1 cellular context compared by ENCODE assay signal in genomic region chr4:48831532-48832015, GRCh38.
TF ChIP-seq lines count a peak whose summit lies in the region.

No MANE protein-coding gene starts in this region.

TF ChIP-seq in K562, 482 proteins besides CTCF, POLR2A, EP300 and RAD21:
- TF ChIP-seq ZNF41 (CRISPR knock-in tag; conservative IDR thresholded peaks at IDR 0.05): no peak
- 0 out of 2 replicates have a peak, but pooled peaks have one; percentile 6 for TF ChIP-seq TEAD4 (IDR thresholded peaks at IDR 0.05; ENCODE audit: low read length)
- no peak for TF ChIP-seq TEAD4 (CRISPR knock-in tag; IDR thresholded peaks at IDR 0.05; ENCODE audit: borderline replicate concordance)
- peak; percentile 8; the same call in 1 of the 2 replicates for TF ChIP-seq PML (IDR thresholded peaks at IDR 0.05; ENCODE audit: low read length)
- TF ChIP-seq BRD4 (IDR thresholded peaks at IDR 0.05): 0 out of 2 replicates have a peak, but pooled peaks have one; percentile 95
- 0 out of 2 replicates have a peak, but pooled peaks have one; percentile 69 for TF ChIP-seq E2F1 (CRISPR knock-in tag; IDR thresholded peaks at IDR 0.05)
- 0 out of 2 replicates have a peak, but pooled peaks have one; percentile 5 for TF ChIP-seq POLR2H (tag; IDR thresholded peaks at IDR 0.05; ENCODE audit: low read depth)
- peak; percentile 28; the same call in 1 of the 2 replicates for TF ChIP-seq ELF1 (tag; IDR thresholded peaks at IDR 0.05)
- TF ChIP-seq ID3 (CRISPR knock-in tag; IDR thresholded peaks at IDR 0.05): no peak
- 0 out of 2 replicates have a peak, but pooled peaks have one; percentile 6 for TF ChIP-seq ID3 (tag; IDR thresholded peaks at IDR 0.05)
- no peak for TF ChIP-seq HNRNPUL1 (IDR thresholded peaks at IDR 0.05; ENCODE audit: low read length)
- TF ChIP-seq ARID4B (CRISPR knock-in tag; IDR thresholded peaks at IDR 0.05): 0 out of 2 replicates have a peak, but pooled peaks have one; percentile 1
- peak; percentile 2; the same call in 1 of the 2 replicates for TF ChIP-seq ZNF431 (CRISPR knock-in tag; IDR thresholded peaks at IDR 0.05)
- TF ChIP-seq U2AF1 (optimal IDR thresholded peaks at IDR 0.05; ENCODE audit: low read depth, low read length): no peak
- TF ChIP-seq HDGF (IDR thresholded peaks at IDR 0.05): 0 out of 2 replicates have a peak, but pooled peaks have one; percentile 5
- TF ChIP-seq ZNF592 (IDR thresholded peaks at IDR 0.05): peak; percentile 19; the same call in 1 of the 2 replicates
- no peak for TF ChIP-seq ZNF140 (CRISPR knock-in tag; IDR thresholded peaks at IDR 0.05)
- no peak for TF ChIP-seq HSF4 (CRISPR knock-in tag; IDR thresholded peaks at IDR 0.05; ENCODE audit: borderline replicate concordance)
- TF ChIP-seq ZNF133 (CRISPR knock-in tag; IDR thresholded peaks at IDR 0.05): no peak
- peak; percentile 82 for TF ChIP-seq ZFX (CRISPR knock-in tag; IDR thresholded peaks at IDR 0.05)
- TF ChIP-seq STAT6 (CRISPR knock-in tag; IDR thresholded peaks at IDR 0.05): peak; percentile 11; the same call in 1 of the 2 replicates
- no peak for TF ChIP-seq TAF15 (IDR thresholded peaks at IDR 0.05; ENCODE audit: low read depth, low read length)
